ENCODE assay signal across 6 cellular contexts in genomic region chr16:2250652-2251280, GRCh38. TPM values are rescaled to one million over a fixed set of nuclear protein-coding genes. Genes with fewer than 3 reads are reported as not detected.
DNase-seq lines count a peak whose midpoint lies in the region; ATAC-seq, FAIRE-seq and TF ChIP-seq lines count a peak whose summit lies in the region.

No MANE protein-coding gene starts in this region.

- H3K4me1 Mint-ChIP-seq in naive B cell = peaks cover 0 to 26% (median 0%) of the 10 kb centered on the region in 3 donors

- POLR2A ChIA-PET in A549 (lab: Yijun Ruan, JAX) = interaction anchor here (0.6 to 4.9 kb wide), 16 partner anchors 8 to 432 kb away, joined by 3 to 25 read pairs (median 4); partner anchors contain the start of genes DNASE1L2, KCTD5, PGP and RNPS1

- TF ChIP-seq CTCF in A549 (IDR thresholded peaks at IDR 0.05) = no peak
- no peak for TF ChIP-seq CTCF in ascending aorta (IDR thresholded peaks at IDR 0.05)

- intact Hi-C loops in ascending aorta (cut with DNase I) = loop anchor here (1.0 to 10.0 kb wide), 5 partner anchors 18 to 226 kb away; partner anchors contain the start of genes BRICD5, E4F1, NHERF2 and PGP

- no peaks in the 10 kb centered on the region for H3K9me3 Mint-ChIP-seq in naive B cell

- H3K4me3 ChIP-seq in A549 (peak overlapping the region; percentile 91), ascending aorta (peak overlapping the region; percentile 80 to 86)

- peaks cover 39% of the 10 kb centered on the region in 2 donors for H3K36me3 ChIP-seq in ascending aorta

- peak in 1 of 2 experiments; percentile 67 for DNase-seq in A549 (ENCODE audit: low read depth in 1 of 2, low spot score in 1 of 2)
- DNase-seq in LoVo (ENCODE audit: low spot score) = peak; percentile 42
- DNase-seq in ascending aorta (ENCODE audit: low spot score in 2 of 2) = no peak
- no peak for DNase-seq in naive B cell
- DNase-seq in H4 (ENCODE audit: low spot score) = no peak

- CTCF ChIA-PET in A549 (lab: Yijun Ruan, JAX) = interaction anchor here (0.6 to 3.5 kb wide), 20 partner anchors 9 to 254 kb away, joined by 3 to 33 read pairs (median 4); partner anchors contain the start of gene CASKIN1

- FAIRE-seq in A549 (lab: Jason Lieb, UNC) = no peak

- TF ChIP-seq EP300 in A549 (IDR thresholded peaks at IDR 0.05) = no peak

- peak overlapping the region; percentile 67 to 98 (median 92) for H3K27ac Mint-ChIP-seq in naive B cell

- H3K4me3 Mint-ChIP-seq in naive B cell = peak overlapping the region; percentile 83 to 94 (median 90)

- no peaks in the 10 kb centered on the region for H3K27me3 ChIP-seq in ascending aorta

- H3K4me2 ChIP-seq in A549 = peak overlapping the region; percentile 70

- TF ChIP-seq POLR2A in A549 (IDR thresholded peaks at IDR 0.05; ENCODE audit: low read length) = no peak

- no peak for TF ChIP-seq RAD21 in A549 (conservative IDR thresholded peaks at IDR 0.05 in 1 of 2, IDR thresholded peaks at IDR 0.05 in 1 of 2)

- ATAC-seq in A549 (peak in 1 of 2 experiments; percentile 7; a peak in 3 of 6 replicates), naive B cell (ENCODE audit: low read depth in 2 of 2) (peak in 1 of 2 donors; percentile 23), HG03565 (IDR thresholded peaks at IDR 0.05; ENCODE audit: unreplicated experiment) (no peak)

- H3K27ac ChIP-seq in A549 (peak overlapping the region; percentile 96 to 98), ascending aorta (peak overlapping the region; percentile 82 to 88)

- H3K9me3 ChIP-seq in A549 = no peaks in the 10 kb centered on the region
- H3K9me3 ChIP-seq in ascending aorta = no peaks in the 10 kb centered on the region

- 1% methylated on average over 32 of the region's 33 CpGs for WGBS in A549 (ENCODE audit: missing lambda C conversion rate)

- H3K27me3 Mint-ChIP-seq in naive B cell = no peaks in the 10 kb centered on the region

- H3K4me1 ChIP-seq in A549 (peaks cover 20% of the 10 kb centered on the region), ascending aorta (peaks cover 10 to 11% of the 10 kb centered on the region in 2 donors)

- peaks cover 0 to 7% of the 10 kb centered on the region in 2 donors for H3K36me3 Mint-ChIP-seq in naive B cell

TF ChIP-seq in A549, 52 proteins besides CTCF, POLR2A, EP300 and RAD21:
- TF ChIP-seq CEBPB (IDR thresholded peaks at IDR 0.05) (peak in 1 of 2 experiments; percentile 46; a peak in 1 of 4 replicates), CBX2 (IDR thresholded peaks at IDR 0.05; ENCODE audit: borderline replicate concordance, low read depth) (no peak), NR3C1 (IDR thresholded peaks at IDR 0.05) (no peak), FOSB (CRISPR knock-in tag; IDR thresholded peaks at IDR 0.05) (0 out of 2 replicates have a peak, but pooled peaks have one; percentile 60), ZNF302 (CRISPR knock-in tag; IDR thresholded peaks at IDR 0.05) (no peak)
TF ChIP-seq in A549: peak in this region for 2.

RNA-seq across cellular contexts. Expression of gene ECI1, which starts 0.6 kb away (rescaled TPM):
- 41.8 and 47.9 TPM in 2 replicates for polyA plus RNA-seq in A549 (2011; rRNA removed)
- polyA plus RNA-seq in A549 (2012; cell fraction: cytosol; rRNA removed) = 118 and 153 TPM in 2 replicates
- polyA plus RNA-seq in A549 (2012; cell fraction: nucleus; rRNA removed) = 126 and 163 TPM in 2 replicates
- 40.9 to 41.9 TPM (median 41.5 TPM) in 3 replicates for polyA plus RNA-seq in A549 (2017; fragmentation: RNase III; extraction: RNeasy Plus Mini Kit Qiagen cat#74134 plus additional on column Dnase treatment)
- 14.4 and 21.3 TPM in 2 replicates for polyA minus RNA-seq in A549 (2011; rRNA and poly(A)+ RNA removed)
- 10.9 TPM for total RNA-seq in ascending aorta
- 10 to 100 TPM; 41.7 to 55.1 (median 48.6) TPM for polyA plus RNA-seq in naive B cell (ENCODE audit: low read depth in 6 of 6)
- 37.6 and 48.8 TPM in 2 replicates for total RNA-seq in H4 (2014; rRNA removed; shearing (Covaris generic))

RNA-seq across cellular contexts. Expression of gene DNASE1L2, which starts 14.5 kb away (rescaled TPM):
- polyA plus RNA-seq in A549 (2011; rRNA removed) (0.36 and 0.65 TPM in 2 replicates), A549 (2017; fragmentation: RNase III; extraction: RNeasy Plus Mini Kit Qiagen cat#74134 plus additional on column Dnase treatment) (0.88 to 1.5 TPM (median 1.2 TPM) in 3 replicates), naive B cell (ENCODE audit: low read depth in 6 of 6) (under 1 TPM in 1 of 6 donors, not detected in 5; 0.30 TPM)
- polyA plus RNA-seq in A549 (2012; cell fraction: cytosol; rRNA removed) = 1.9 and 2.3 TPM in 2 replicates
- 10.5 and 17.7 TPM in 2 replicates for polyA plus RNA-seq in A549 (2012; cell fraction: nucleus; rRNA removed)
- 0.41 and 0.44 TPM in 2 replicates for polyA minus RNA-seq in A549 (2011; rRNA and poly(A)+ RNA removed)
- not detected for total RNA-seq in ascending aorta
- total RNA-seq in H4 (2014; rRNA removed; shearing (Covaris generic)) = 0.10 TPM in 1 of 2 replicates, not detected in the other

RNA-seq across cellular contexts. Expression of gene RNPS1, which starts 17.2 kb away (rescaled TPM):
- polyA plus RNA-seq in A549 (2011; rRNA removed) = 163 and 183 TPM in 2 replicates
- polyA plus RNA-seq in A549 (2012; cell fraction: cytosol; rRNA removed) = 367 and 387 TPM in 2 replicates
- 367 and 375 TPM in 2 replicates for polyA plus RNA-seq in A549 (2012; cell fraction: nucleus; rRNA removed)
- polyA plus RNA-seq in A549 (2017; fragmentation: RNase III; extraction: RNeasy Plus Mini Kit Qiagen cat#74134 plus additional on column Dnase treatment) = 197 to 206 TPM (median 200 TPM) in 3 replicates
- polyA minus RNA-seq in A549 (2011; rRNA and poly(A)+ RNA removed) = 167 and 168 TPM in 2 replicates
- total RNA-seq in ascending aorta = 134 TPM
- 100 to 1,000 TPM; 238 to 325 (median 252) TPM for polyA plus RNA-seq in naive B cell (ENCODE audit: low read depth in 6 of 6)
- total RNA-seq in H4 (2014; rRNA removed; shearing (Covaris generic)) = 144 and 152 TPM in 2 replicates

RNA-seq across cellular contexts. Expression of gene E4F1, which starts 27.4 kb away (rescaled TPM):
- polyA plus RNA-seq in A549 (2011; rRNA removed) (10.4 and 11.0 TPM in 2 replicates), A549 (2017; fragmentation: RNase III; extraction: RNeasy Plus Mini Kit Qiagen cat#74134 plus additional on column Dnase treatment) (22.0 to 24.4 TPM (median 23.3 TPM) in 3 replicates), naive B cell (ENCODE audit: low read depth in 6 of 6) (10 to 100 TPM in 2 of 6 donors, 1 to 10 TPM in 4; 6.4 to 16.1 (median 8.9) TPM)
- 39.5 and 43.4 TPM in 2 replicates for polyA plus RNA-seq in A549 (2012; cell fraction: cytosol; rRNA removed)
- 164 and 278 TPM in 2 replicates for polyA plus RNA-seq in A549 (2012; cell fraction: nucleus; rRNA removed)
- 7.4 and 9.8 TPM in 2 replicates for polyA minus RNA-seq in A549 (2011; rRNA and poly(A)+ RNA removed)
- total RNA-seq in ascending aorta = 39.7 TPM
- 8.0 and 9.5 TPM in 2 replicates for total RNA-seq in H4 (2014; rRNA removed; shearing (Covaris generic))

RNA-seq across cellular contexts. Expression of gene PGP, which starts 36.1 kb away (rescaled TPM):
- polyA plus RNA-seq in A549 (2011; rRNA removed) (13.9 and 15.0 TPM in 2 replicates), A549 (2017; fragmentation: RNase III; extraction: RNeasy Plus Mini Kit Qiagen cat#74134 plus additional on column Dnase treatment) (27.7 to 33.7 TPM (median 31.9 TPM) in 3 replicates), naive B cell (ENCODE audit: low read depth in 6 of 6) (10 to 100 TPM in 2 of 6 donors, 1 to 10 TPM in 4; 5.7 to 11.0 (median 9.5) TPM)
- polyA plus RNA-seq in A549 (2012; cell fraction: cytosol; rRNA removed) = 37.0 and 52.9 TPM in 2 replicates
- polyA plus RNA-seq in A549 (2012; cell fraction: nucleus; rRNA removed) = 67.6 and 101 TPM in 2 replicates
- polyA minus RNA-seq in A549 (2011; rRNA and poly(A)+ RNA removed) = 7.6 TPM in 2 replicates
- total RNA-seq in ascending aorta = 21.5 TPM
- 20.0 and 24.5 TPM in 2 replicates for total RNA-seq in H4 (2014; rRNA removed; shearing (Covaris generic))
